In the genomic region with DNA sequence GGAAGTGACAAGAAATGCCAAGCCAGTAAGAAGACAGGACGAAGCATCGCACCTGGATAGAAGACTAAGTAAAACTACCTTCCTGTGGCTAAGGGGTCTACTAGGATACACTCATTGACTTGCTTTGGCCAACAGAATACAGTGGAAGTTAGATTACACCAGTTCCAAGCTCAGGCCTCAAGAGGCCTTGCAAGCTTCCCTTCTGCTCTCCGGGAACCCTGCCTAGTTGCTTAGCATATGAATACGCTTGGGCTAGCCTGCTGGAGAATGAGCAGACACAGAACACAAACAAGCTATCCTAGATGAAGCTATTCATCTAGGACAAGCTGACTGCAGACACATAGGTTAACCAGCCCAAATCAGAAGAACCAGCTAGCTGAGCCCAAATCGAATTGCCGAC, we compare ENCODE assay signal across 1 cellular context.
TF ChIP-seq lines count a peak whose summit lies in the region.

No MANE protein-coding gene starts in this region.

TF ChIP-seq in H1, 55 proteins besides CTCF, POLR2A, EP300 and RAD21:
- TF ChIP-seq, protein P1, sequence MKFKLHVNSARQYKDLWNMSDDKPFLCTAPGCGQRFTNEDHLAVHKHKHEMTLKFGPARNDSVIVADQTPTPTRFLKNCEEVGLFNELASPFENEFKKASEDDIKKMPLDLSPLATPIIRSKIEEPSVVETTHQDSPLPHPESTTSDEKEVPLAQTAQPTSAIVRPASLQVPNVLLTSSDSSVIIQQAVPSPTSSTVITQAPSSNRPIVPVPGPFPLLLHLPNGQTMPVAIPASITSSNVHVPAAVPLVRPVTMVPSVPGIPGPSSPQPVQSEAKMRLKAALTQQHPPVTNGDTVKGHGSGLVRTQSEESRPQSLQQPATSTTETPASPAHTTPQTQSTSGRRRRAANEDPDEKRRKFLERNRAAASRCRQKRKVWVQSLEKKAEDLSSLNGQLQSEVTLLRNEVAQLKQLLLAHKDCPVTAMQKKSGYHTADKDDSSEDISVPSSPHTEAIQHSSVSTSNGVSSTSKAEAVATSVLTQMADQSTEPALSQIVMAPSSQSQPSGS (IDR thresholded peaks at IDR 0.05; ENCODE audit: low read length), result no peak
- TF ChIP-seq YY1 (IDR thresholded peaks at IDR 0.05; ENCODE audit: low read depth, low read length) (no peak), EZH2 (IDR thresholded peaks at IDR 0.05; ENCODE audit: low read depth, low read length, severe bottlenecking) (no peak), SP2 (IDR thresholded peaks at IDR 0.05; ENCODE audit: low read length) (no peak), ATF3 (IDR thresholded peaks at IDR 0.05; ENCODE audit: insufficient read depth, low read depth, low read length) (no peak), ASH2L (IDR thresholded peaks at IDR 0.05; ENCODE audit: low read length) (peak; percentile 46), BACH1 (IDR thresholded peaks at IDR 0.05; ENCODE audit: low read length) (no peak), NANOG (IDR thresholded peaks at IDR 0.05; ENCODE audit: insufficient read depth, low read depth, low read length, poor library complexity, severe bottlenecking) (no peak), POU5F1 (IDR thresholded peaks at IDR 0.05; ENCODE audit: low read depth, low read length) (peak; percentile 39; the same call in 1 of the 2 replicates)
